Comparison of ENCODE assay signal across 8 cellular contexts in the genomic region with DNA sequence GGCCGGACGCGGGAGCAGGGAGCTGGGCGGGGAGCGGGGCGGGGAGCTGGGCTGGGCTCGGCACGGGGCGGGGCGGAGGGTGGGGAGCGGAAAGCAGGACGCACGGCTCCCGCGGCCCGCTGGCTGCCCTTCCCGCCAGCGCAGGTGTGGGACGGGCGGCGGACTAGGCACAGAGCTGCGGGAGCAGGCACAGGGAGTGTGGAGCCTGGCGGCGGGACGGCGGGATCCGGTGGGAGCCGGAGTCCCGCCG. TPM values are rescaled to one million over a fixed set of nuclear protein-coding genes. Genes with fewer than 3 reads are reported as not detected.
A peak's percentile ranks its signal among the peaks of the same experiment; 100 is the strongest.
DNase-seq lines count a peak whose midpoint lies in the region; ATAC-seq and TF ChIP-seq lines count a peak whose summit lies in the region.

TSS of gene IMPA2 (plus strand) at position 125 of the 250 bp plus-strand sequence. CDS start 163 bp downstream, outside the sequence.

- H2AFZ ChIP-seq in fibroblast of lung (ENCODE audit: low read length): peak within 1 kb of the TSS; percentile 85

- H3K27ac ChIP-seq in BLaER1 (peak within 1 kb of the TSS; percentile 97), Panc1 (ENCODE audit: low read length) (peak within 1 kb of the TSS; percentile 95), fibroblast of lung (ENCODE audit: insufficient read depth, low read length) (peak within 1 kb of the TSS; percentile 79), ovary (peak within 1 kb of the TSS; percentile 85 to 99)

- intact Hi-C loops in Panc1 (cut with micrococcal nuclease; ENCODE audit: unreplicated experiment) (no loop called here), ovary (cut with DNase I) (loop anchor here in 3 of 4 donors (2.0 to 5.0 kb wide), 3 partner anchors 34 to 73 kb away; partner anchors contain the start of gene MPPE1 (in 1 of the 3))

- peak within 1 kb of the TSS; percentile 97 for H3K4me3 ChIP-seq in BLaER1
- H3K4me3 ChIP-seq in Panc1 (ENCODE audit: low read depth in 2 of 2, low read length in 2 of 2): peak within 1 kb of the TSS; percentile 55 to 66
- H3K4me3 ChIP-seq in fibroblast of lung (replicated peaks in 1 of 4; ENCODE audit: control extremely low read depth in 1 of 4, insufficient read depth in 1 of 4, low read depth in 3 of 4, low read length in 4 of 4): peak within 1 kb of the TSS; percentile 48 to 73 (median 61)
- peak within 1 kb of the TSS; percentile 92 for H3K4me3 ChIP-seq in ovary

- in situ Hi-C loops in Panc1 (cut with HindIII; ENCODE audit: low pct_unique_long_range_greater_than_20kb, low sequenced_read_pairs): no loop called here

- H3K4me1 ChIP-seq in BLaER1 (peaks cover 49% of the 10 kb centered on the region), Panc1 (ENCODE audit: control insufficient read depth, insufficient read depth, low read length) (peaks cover 15% of the 10 kb centered on the region), fibroblast of lung (ENCODE audit: control insufficient read depth, extremely low read depth, insufficient read depth, low read length) (no peaks in the 10 kb centered on the region), ovary (ENCODE audit: insufficient read depth) (no peaks in the 10 kb centered on the region)

- H4K20me1 ChIP-seq in BLaER1: 0 out of 2 replicates have a peak, but pooled peaks cover 9% of the 10 kb centered on the region
- no peaks in the 10 kb centered on the region for H4K20me1 ChIP-seq in fibroblast of lung (ENCODE audit: control insufficient read depth, extremely low read depth, insufficient read depth, low read length)

- no peak for DNase-seq in Panc1 (ENCODE audit: low read depth, low spot score)
- no peak for DNase-seq in fibroblast of lung (ENCODE audit: low read depth in 2 of 2)
- no peak for DNase-seq in ovary
- DNase-seq in NCI-H774 (lab: John Stamatoyannopoulos, UW): no peak
- no peak for DNase-seq in activated effector memory CD4-positive, alpha-beta T cell treated with Interleukin-2 at 50 U/mL for 16 hours
- no peak for DNase-seq in D341Med (ENCODE audit: low spot score)

- H3K36me3 ChIP-seq in BLaER1: no peaks in the 10 kb centered on the region
- H3K36me3 ChIP-seq in Panc1 (ENCODE audit: control insufficient read depth, insufficient read depth, low read length): no peaks in the 10 kb centered on the region
- H3K36me3 ChIP-seq in fibroblast of lung (ENCODE audit: control insufficient read depth, insufficient read depth, low read length): no peaks in the 10 kb centered on the region
- H3K36me3 ChIP-seq in ovary: no peaks in the 10 kb centered on the region

- ATAC-seq in GM21576 (IDR thresholded peaks at IDR 0.05; ENCODE audit: unreplicated experiment) (peak; percentile 35), Panc1 (peak; percentile 82)

- peak within 1 kb of the TSS; percentile 87 for H3K4me2 ChIP-seq in BLaER1
- H3K4me2 ChIP-seq in fibroblast of lung (ENCODE audit: extremely low read depth, insufficient read depth, low read length): peak within 1 kb of the TSS; percentile 81

- POLR2A ChIA-PET in Panc1 (lab: Charles Lee): interaction anchor here (0.6 kb wide), 3 partner anchors 23 to 92 kb away, joined by 3 to 6 read pairs (median 3); no protein-coding TSS in a partner anchor

- TF ChIP-seq EP300 in ovary (IDR thresholded peaks at IDR 0.05): no peak

- H3K9ac ChIP-seq in BLaER1 (peak within 1 kb of the TSS; percentile 90), fibroblast of lung (ENCODE audit: insufficient read depth, low read length) (peak within 1 kb of the TSS; percentile 73)

- WGBS in ovary, 3 donors: 0 to 2% (median 0%) methylated on average over 3 to 30 of the region's 30 CpGs

- H3K9me3 ChIP-seq in BLaER1: no peaks in the 10 kb centered on the region
- no peaks in the 10 kb centered on the region for H3K9me3 ChIP-seq in Panc1 (ENCODE audit: control insufficient read depth, insufficient read depth, low read depth, low read length)
- no peaks in the 10 kb centered on the region for H3K9me3 ChIP-seq in fibroblast of lung (ENCODE audit: control insufficient read depth, insufficient read depth, low read depth, low read length)
- no peaks in the 10 kb centered on the region for H3K9me3 ChIP-seq in ovary

- H3K79me2 ChIP-seq in fibroblast of lung (ENCODE audit: control insufficient read depth, insufficient read depth, low read length): no peaks in the 10 kb centered on the region

- no peaks in the 10 kb centered on the region; the same call in 1 of the 2 replicates for H3K27me3 ChIP-seq in BLaER1
- no peaks in the 10 kb centered on the region for H3K27me3 ChIP-seq in Panc1 (ENCODE audit: control insufficient read depth, insufficient read depth, low read length)
- no peaks in the 10 kb centered on the region for H3K27me3 ChIP-seq in fibroblast of lung (ENCODE audit: control insufficient read depth, insufficient read depth, low read length)
- H3K27me3 ChIP-seq in ovary: no peaks in the 10 kb centered on the region

- CTCF ChIA-PET in Panc1 (lab: Charles Lee): interaction anchor here (1.1 to 2.3 kb wide), 2 partner anchors 43 to 57 kb away, joined by 3 to 16 read pairs; no protein-coding TSS in a partner anchor

- TF ChIP-seq CTCF in Panc1 (IDR thresholded peaks at IDR 0.05) (no peak), fibroblast of lung (conservative IDR thresholded peaks at IDR 0.05 in 1 of 2, IDR thresholded peaks at IDR 0.05 in 1 of 2; ENCODE audit: low read depth in 1 of 2, low read length in 2 of 2) (no peak), ovary (IDR thresholded peaks at IDR 0.05) (no peak)

- TF ChIP-seq POLR2A in ovary (IDR thresholded peaks at IDR 0.05): peak; percentile 54

- BruUV-seq in Panc1 (replicated peaks; lab: Mats Ljungman, UMichigan): no TSS peak

RNA-seq across cellular contexts. Expression of gene IMPA2, which starts in this region (rescaled TPM):
- total RNA-seq in Panc1 (2021; ENCODE audit: unreplicated experiment): 37.6 TPM
- 41.5 TPM for polyA plus RNA-seq in Panc1 (2012; ENCODE audit: insufficient read length)
- total RNA-seq in fibroblast of lung: 19.5 and 23.0 TPM in 2 replicates
- 3.8 and 4.4 TPM in 2 replicates for polyA plus RNA-seq in fibroblast of lung
- 7.4 and 9.2 TPM in 2 replicates for polyA plus RNA-seq in fibroblast of lung (2012)
- 4.5 and 9.3 TPM in 2 replicates for polyA minus RNA-seq in fibroblast of lung (ENCODE audit: low replicate concordance)
- 10 to 100 TPM; 16.8 to 33.5 (median 25.2) TPM for total RNA-seq in ovary
- polyA plus RNA-seq in ovary: 10 to 100 TPM; 15.4 to 21.1 TPM
